In genomic region chr17:69502488-69502887, GRCh38 we compare ENCODE assay signal across 9 cellular contexts.
DNase-seq lines count a peak whose midpoint lies in the region; ATAC-seq and TF ChIP-seq lines count a peak whose summit lies in the region.
"Had no signal": no experiment of that assay in that cellular context is flagged by ENCODE, and none has a peak within 500 bp of the region (broad histone marks: within the 10 kb centered on the region; RNA-seq: fewer than 3 reads in every experiment).

No MANE protein-coding gene starts in this region.

- H3K4me3 ChIP-seq in coronary artery (peak overlapping the region; percentile 36), muscle layer of duodenum (ENCODE audit: low read depth in 1 of 2, low read length in 2 of 2) (peak overlapping the region; percentile 31 to 60)

- H3K9me3 ChIP-seq in muscle layer of duodenum (ENCODE audit: control insufficient read depth in 1 of 2, low read length in 2 of 2): no peaks in the 10 kb centered on the region

- H3K27me3 Mint-ChIP-seq in type B pancreatic cell: no peaks in the 10 kb centered on the region

- no peaks in the 10 kb centered on the region for H3K27me3 ChIP-seq in muscle layer of duodenum (ENCODE audit: low read depth, low read length)

- H3K4me1 ChIP-seq in muscle layer of duodenum (ENCODE audit: control insufficient read depth in 1 of 2, insufficient read depth in 2 of 2, low read length in 2 of 2): peaks cover 9 to 20% of the 10 kb centered on the region in 2 donors

- no peaks in the 10 kb centered on the region for H3K36me3 ChIP-seq in muscle layer of duodenum (ENCODE audit: control insufficient read depth in 1 of 2, insufficient read depth in 2 of 2, low read length in 2 of 2)

- DNase-seq in left ventricle myocardium superior (no peak), left cardiac atrium (no peak), coronary artery (ENCODE audit: low spot score) (no peak), type B pancreatic cell (ENCODE audit: extremely low spot score, unreplicated experiment) (no peak), T-helper 9 cell (no peak)
- DNase-seq in activated CD4-positive, alpha-beta T cell treated with anti-CD3 and anti-CD28 coated beads, Interleukin-2, amount 50 U/mL, for 48 hours: no peak
- DNase-seq in activated CD8-positive, alpha-beta memory T cell treated with anti-CD3 and anti-CD28 coated beads, Interleukin-2, amount 50 U/mL, for 4 hours: no peak
- DNase-seq: AML-193 had no signal

- no peak for TF ChIP-seq CTCF in coronary artery (IDR thresholded peaks at IDR 0.05)
- no peak for TF ChIP-seq CTCF in type B pancreatic cell (conservative IDR thresholded peaks at IDR 0.05)

- H3K36me3 Mint-ChIP-seq in type B pancreatic cell: peaks cover 17% of the 10 kb centered on the region

- peak overlapping the region; percentile 81 for H3K4me3 Mint-ChIP-seq in type B pancreatic cell

- intact Hi-C loops in left ventricle myocardium superior (cut with micrococcal nuclease): no loop called here
- intact Hi-C loops in left cardiac atrium (cut with DNase I): no loop called here

- peak overlapping the region in 1 of 2 donors; percentile 28 for H3K27ac ChIP-seq in coronary artery
- peak overlapping the region; percentile 58 for H3K27ac ChIP-seq in muscle layer of duodenum (ENCODE audit: low read length)

- peak; percentile 13 for ATAC-seq in left ventricle myocardium superior
- no peak for ATAC-seq in left cardiac atrium

- peak overlapping the region; percentile 71 for H3K27ac Mint-ChIP-seq in type B pancreatic cell

- H3K9me3 Mint-ChIP-seq in type B pancreatic cell: no peaks in the 10 kb centered on the region

- H3K4me1 Mint-ChIP-seq in type B pancreatic cell (ENCODE audit: unreplicated experiment): peaks cover 25% of the 10 kb centered on the region
